Comparison of ENCODE assay signal across 25 cellular contexts in genomic region chr6:93391982-93392381, GRCh38. TPM values are rescaled to one million over a fixed set of nuclear protein-coding genes. Genes with fewer than 3 reads are reported as not detected.
"Had no signal": no experiment of that assay in that cellular context is flagged by ENCODE, and none has a peak within 500 bp of the region (broad histone marks: within the 10 kb centered on the region; RNA-seq: fewer than 3 reads in every experiment).

No MANE protein-coding gene starts in this region.

- H3K27me3 ChIP-seq: esophagus squamous epithelium, left lung, neural progenitor cell, stomach, testis, upper lobe of left lung had no signal

- ATAC-seq: activated CD8-positive, alpha-beta T cell treated with anti-CD3 and anti-CD28 coated beads, Interleukin-2, amount 10 ng/mL, durations not matched to agents 7 days and 5 days; left lung; sciatic nerve; SK-N-SH treated with all-trans-retinoic acid at 6 μM for 48 hours; stimulated activated effector memory CD8-positive, alpha-beta T cell treated with anti-CD3 and anti-CD28 coated beads, Interleukin-12 subunit alpha, Interleukin-12 subunit beta, amount 100 ng/mL, for 72 hours had no signal

- H3K4me1 Mint-ChIP-seq: activated CD4-positive, alpha-beta T cell treated with anti-CD3 and anti-CD28 coated beads, Interleukin-2, amount 10 ng/mL, durations not matched to agents 24 days and 14 days; stimulated activated effector memory CD8-positive, alpha-beta T cell treated with anti-CD3 and anti-CD28 coated beads, Interleukin-12 subunit alpha, Interleukin-12 subunit beta, amount 100 ng/mL, for 72 hours had no signal

- H3K27ac ChIP-seq: esophagus squamous epithelium, left lung, neural progenitor cell, stomach, testis, upper lobe of left lung had no signal

- H3K4me3 ChIP-seq: esophagus squamous epithelium, left lung, neural progenitor cell, stomach, testis, upper lobe of left lung had no signal

- H3K9me3 Mint-ChIP-seq: neural progenitor cell had no signal

- H3K4me3 Mint-ChIP-seq: activated CD4-positive, alpha-beta T cell treated with anti-CD3 and anti-CD28 coated beads, Interleukin-2, amount 10 ng/mL, durations not matched to agents 24 days and 14 days; activated CD8-positive, alpha-beta T cell treated with anti-CD3 and anti-CD28 coated beads, Interleukin-2, amount 10 ng/mL, durations not matched to agents 7 days and 5 days; activated naive CD4-positive, alpha-beta T cell treated with anti-CD3 and anti-CD28 coated beads for 36 hours; activated T-cell treated with anti-CD3 and anti-CD28 coated beads, Interleukin-2, amount 50 U/mL, for 24 hours; neural progenitor cell; stimulated activated effector memory CD8-positive, alpha-beta T cell treated with anti-CD3 and anti-CD28 coated beads, Interleukin-12 subunit alpha, Interleukin-12 subunit beta, amount 100 ng/mL, for 72 hours had no signal

- H3K4me1 ChIP-seq: esophagus squamous epithelium, left lung, neural progenitor cell, stomach, testis, upper lobe of left lung had no signal

- H3K27me3 Mint-ChIP-seq: activated CD4-positive, alpha-beta T cell treated with anti-CD3 and anti-CD28 coated beads, Interleukin-2, amount 10 ng/mL, durations not matched to agents 24 days and 14 days; activated T-cell treated with anti-CD3 and anti-CD28 coated beads, Interleukin-2, amount 50 U/mL, for 24 hours had no signal

- H3K9me3 ChIP-seq: esophagus squamous epithelium, left lung, stomach, testis, upper lobe of left lung had no signal

- H3K27ac Mint-ChIP-seq: activated CD4-positive, alpha-beta T cell treated with anti-CD3 and anti-CD28 coated beads, Interleukin-2, amount 10 ng/mL, durations not matched to agents 24 days and 14 days; activated CD8-positive, alpha-beta T cell treated with anti-CD3 and anti-CD28 coated beads, Interleukin-2, amount 10 ng/mL, durations not matched to agents 7 days and 5 days; activated naive CD4-positive, alpha-beta T cell treated with anti-CD3 and anti-CD28 coated beads for 36 hours; activated T-cell treated with anti-CD3 and anti-CD28 coated beads, Interleukin-2, amount 50 U/mL, for 24 hours; neural progenitor cell; stimulated activated effector memory CD8-positive, alpha-beta T cell treated with anti-CD3 and anti-CD28 coated beads, Interleukin-12 subunit alpha, Interleukin-12 subunit beta, amount 100 ng/mL, for 72 hours had no signal

- DNase-seq: activated CD4-positive, alpha-beta T cell treated with anti-CD3 and anti-CD28 coated beads, Interleukin-2, amount 10 ng/mL, durations not matched to agents 24 days and 14 days; activated CD4-positive, CD25-positive, alpha-beta regulatory T cell; activated CD8-positive, alpha-beta T cell treated with anti-CD3 and anti-CD28 coated beads, Interleukin-2, amount 10 ng/mL, durations not matched to agents 7 days and 5 days; activated naive CD4-positive, alpha-beta T cell treated with anti-CD3 and anti-CD28 coated beads for 36 hours; activated T-cell treated with anti-CD3 and anti-CD28 coated beads, Interleukin-2, amount 50 U/mL, for 24 hours; anterior cingulate cortex; dermis blood vessel endothelial cell; effector memory CD4-positive, alpha-beta T cell; esophagus squamous epithelium; hippocampal formation; left lung; mammary epithelial cell; stimulated activated CD4-positive, alpha-beta T cell treated with anti-CD3 and anti-CD28 coated beads, Interleukin-4, amount 100 ng/mL, for 24 hours; stomach; T-helper 1 cell; T-helper 9 cell; testis; upper lobe of left lung had no signal

- H3K36me3 Mint-ChIP-seq: stimulated activated effector memory CD8-positive, alpha-beta T cell treated with anti-CD3 and anti-CD28 coated beads, Interleukin-12 subunit alpha, Interleukin-12 subunit beta, amount 100 ng/mL, for 72 hours had no signal

RNA-seq across cellular contexts. Expression of gene EPHA7, which starts 27.4 kb away (rescaled TPM):
- total RNA-seq: activated CD4-positive, alpha-beta T cell treated with anti-CD3 and anti-CD28 coated beads, Interleukin-2, amount 10 ng/mL, durations not matched to agents 24 days and 14 days; activated CD8-positive, alpha-beta T cell treated with anti-CD3 and anti-CD28 coated beads, Interleukin-2, amount 10 ng/mL, durations not matched to agents 7 days and 5 days; activated naive CD4-positive, alpha-beta T cell treated with anti-CD3 and anti-CD28 coated beads for 36 hours; endothelial cell of umbilical vein; mammary epithelial cell; osteoblast had no signal
- polyA plus RNA-seq: endothelial cell of umbilical vein, keratinocyte, mammary epithelial cell had no signal
